In genomic region chr17:76720941-76721340, GRCh38 we compare ENCODE assay signal across 24 cellular contexts. TPM values are rescaled to one million over a fixed set of nuclear protein-coding genes. Genes with fewer than 3 reads are reported as not detected.
A peak's percentile ranks its signal among the peaks of the same experiment; 100 is the strongest.
DNase-seq lines count a peak whose midpoint lies in the region; ATAC-seq and TF ChIP-seq lines count a peak whose summit lies in the region.
"Had no signal": no experiment of that assay in that cellular context is flagged by ENCODE, and none has a peak within 500 bp of the region (broad histone marks: within the 10 kb centered on the region; RNA-seq: fewer than 3 reads in every experiment).

No MANE protein-coding gene starts in this region.

- CTCF ChIA-PET in CD4-positive, alpha-beta memory T cell (lab: Charles Lee; ENCODE audit: partially characterized antibody) = no interaction called here

- peaks cover 80% of the 10 kb centered on the region for H3K36me3 ChIP-seq in CD4-positive, alpha-beta memory T cell (ENCODE audit: insufficient read depth, low read length)
- peaks cover 74% of the 10 kb centered on the region for H3K36me3 ChIP-seq in brain microvascular endothelial cell (replicated peaks)

- in situ Hi-C loops in brain microvascular endothelial cell (cut with HindIII; ENCODE audit: low pct_ligation_motif_present, low sequenced_read_pairs) = no loop called here

- H3K9me3 ChIP-seq in CD4-positive, alpha-beta memory T cell (ENCODE audit: control insufficient read depth in 1 of 2, low read length in 2 of 2) = no peaks in the 10 kb centered on the region
- H3K9me3 ChIP-seq: thyroid gland had no signal

- POLR2A ChIA-PET in activated naive CD8-positive, alpha-beta T cell treated with anti-CD3 and anti-CD28 coated beads, Interleukin-2, amount 10 ng/mL, durations not matched to agents 7 days and 5 days (lab: Charles Lee) = no interaction called here
- POLR2A ChIA-PET in CD4-positive, alpha-beta memory T cell (lab: Charles Lee; ENCODE audit: partially characterized antibody) = interaction anchor here (9.5 kb wide), 1 partner anchor 17 kb away, joined by 283 read pairs; the partner anchor contains the start of genes MFSD11 and SRSF2

- H3K4me1 ChIP-seq in CD4-positive, alpha-beta memory T cell (ENCODE audit: insufficient read depth, low read length) = peaks cover 50% of the 10 kb centered on the region

- no peak for DNase-seq in activated naive CD8-positive, alpha-beta T cell treated with anti-CD3 and anti-CD28 coated beads, Interleukin-2, amount 10 ng/mL, durations not matched to agents 7 days and 5 days
- DNase-seq in activated naive CD8-positive, alpha-beta T cell treated with anti-CD3 and anti-CD28 coated beads for 36 hours = no peak
- no peak for DNase-seq in CD4-positive, alpha-beta memory T cell
- DNase-seq in immature natural killer cell = no peak
- no peak for DNase-seq in stimulated activated effector memory CD8-positive, alpha-beta T cell treated with anti-CD3 and anti-CD28 coated beads, Interleukin-12 subunit alpha, Interleukin-12 subunit beta, amount 100 ng/mL, for 72 hours (ENCODE audit: low spot score in 2 of 2)
- DNase-seq in brain microvascular endothelial cell = no peak
- DNase-seq: activated CD4-positive, alpha-beta T cell treated with anti-CD3 and anti-CD28 coated beads, Interleukin-2, amount 50 U/mL, for 4 hours; amniotic stem cell; DMS79; GDM1; KG1; midbrain; natural killer cell; NCI-H1417 treated with DMSO at 0.1 percent for 48 hours; NCI-H446; stimulated activated CD4-positive, alpha-beta T cell treated with anti-CD3 and anti-CD28 coated beads, Interleukin-4, amount 100 ng/mL, for 4 hours; stimulated activated naive B cell treated with anti-CD40 and anti-IgM and Interleukin-4, amounts not matched to agents 10 μg/mL and 1 μg/mL and 100 μg/mL, for 72 hours; thyroid gland had no signal

- peak overlapping the region; percentile 7 for H3K27ac Mint-ChIP-seq in activated naive CD8-positive, alpha-beta T cell treated with anti-CD3 and anti-CD28 coated beads, Interleukin-2, amount 10 ng/mL, durations not matched to agents 7 days and 5 days
- H3K27ac Mint-ChIP-seq in activated naive CD8-positive, alpha-beta T cell treated with anti-CD3 and anti-CD28 coated beads for 36 hours = no peak overlapping the region
- H3K27ac Mint-ChIP-seq in CD4-positive, alpha-beta memory T cell = peak overlapping the region in 5 of 7 donors; percentile 13 to 74 (median 55)
- peak overlapping the region in 4 of 6 donors; percentile 22 to 98 (median 68) for H3K27ac Mint-ChIP-seq in immature natural killer cell
- H3K27ac Mint-ChIP-seq in stimulated activated effector memory CD8-positive, alpha-beta T cell treated with anti-CD3 and anti-CD28 coated beads, Interleukin-12 subunit alpha, Interleukin-12 subunit beta, amount 100 ng/mL, for 72 hours = peak overlapping the region; percentile 76
- H3K27ac Mint-ChIP-seq: B cell; stimulated activated naive B cell treated with anti-CD40 and anti-IgM and Interleukin-4, amounts not matched to agents 10 μg/mL and 1 μg/mL and 100 μg/mL, for 72 hours had no signal

- no peaks in the 10 kb centered on the region for H3K27me3 Mint-ChIP-seq in activated naive CD8-positive, alpha-beta T cell treated with anti-CD3 and anti-CD28 coated beads, Interleukin-2, amount 10 ng/mL, durations not matched to agents 7 days and 5 days
- H3K27me3 Mint-ChIP-seq in activated naive CD8-positive, alpha-beta T cell treated with anti-CD3 and anti-CD28 coated beads for 36 hours = no peaks in the 10 kb centered on the region
- H3K27me3 Mint-ChIP-seq in CD4-positive, alpha-beta memory T cell = no peaks in the 10 kb centered on the region
- H3K27me3 Mint-ChIP-seq in immature natural killer cell (ENCODE audit: low read depth in 3 of 3) = peaks cover 15 to 31% (median 20%) of the 10 kb centered on the region in 3 donors
- H3K27me3 Mint-ChIP-seq: B cell; stimulated activated naive B cell treated with anti-CD40 and anti-IgM and Interleukin-4, amounts not matched to agents 10 μg/mL and 1 μg/mL and 100 μg/mL, for 72 hours had no signal

- H3K27ac ChIP-seq in CD4-positive, alpha-beta memory T cell (ENCODE audit: low read depth, low read length) = no peak overlapping the region
- no peak overlapping the region for H3K27ac ChIP-seq in brain microvascular endothelial cell
- H3K27ac ChIP-seq: parathyroid adenoma, SK-N-MC, thyroid gland had no signal

- intact Hi-C loops in CD4-positive, alpha-beta memory T cell (cut with micrococcal nuclease) = no loop called here

- no peaks in the 10 kb centered on the region for H3K9me3 Mint-ChIP-seq in activated naive CD8-positive, alpha-beta T cell treated with anti-CD3 and anti-CD28 coated beads, Interleukin-2, amount 10 ng/mL, durations not matched to agents 7 days and 5 days
- no peaks in the 10 kb centered on the region for H3K9me3 Mint-ChIP-seq in activated naive CD8-positive, alpha-beta T cell treated with anti-CD3 and anti-CD28 coated beads for 36 hours
- no peaks in the 10 kb centered on the region for H3K9me3 Mint-ChIP-seq in CD4-positive, alpha-beta memory T cell
- H3K9me3 Mint-ChIP-seq in immature natural killer cell = no peaks in the 10 kb centered on the region
- no peaks in the 10 kb centered on the region for H3K9me3 Mint-ChIP-seq in stimulated activated effector memory CD8-positive, alpha-beta T cell treated with anti-CD3 and anti-CD28 coated beads, Interleukin-12 subunit alpha, Interleukin-12 subunit beta, amount 100 ng/mL, for 72 hours
- H3K9me3 Mint-ChIP-seq: natural killer cell; stimulated activated naive B cell treated with anti-CD40 and anti-IgM and Interleukin-4, amounts not matched to agents 10 μg/mL and 1 μg/mL and 100 μg/mL, for 72 hours had no signal

- H3K4me3 ChIP-seq in CD4-positive, alpha-beta memory T cell (ENCODE audit: low read length in 2 of 2) = no peak overlapping the region
- H3K4me3 ChIP-seq in brain microvascular endothelial cell (ENCODE audit: low read depth, low read length) = no peak overlapping the region
- H3K4me3 ChIP-seq: SK-N-MC, thyroid gland had no signal

- H3K27me3 ChIP-seq in CD4-positive, alpha-beta memory T cell (ENCODE audit: insufficient read depth, low read length) = no peaks in the 10 kb centered on the region
- no peaks in the 10 kb centered on the region for H3K27me3 ChIP-seq in brain microvascular endothelial cell (replicated peaks)
- H3K27me3 ChIP-seq: thyroid gland had no signal

- no peak for TF ChIP-seq CTCF in brain microvascular endothelial cell (IDR thresholded peaks at IDR 0.05; ENCODE audit: low read depth, low read length, missing control alignments)

- H3K4me1 Mint-ChIP-seq in activated naive CD8-positive, alpha-beta T cell treated with anti-CD3 and anti-CD28 coated beads, Interleukin-2, amount 10 ng/mL, durations not matched to agents 7 days and 5 days = peaks cover 47% of the 10 kb centered on the region
- peaks cover 40% of the 10 kb centered on the region for H3K4me1 Mint-ChIP-seq in activated naive CD8-positive, alpha-beta T cell treated with anti-CD3 and anti-CD28 coated beads for 36 hours
- H3K4me1 Mint-ChIP-seq in CD4-positive, alpha-beta memory T cell = peaks cover 19 to 58% (median 39%) of the 10 kb centered on the region in 4 donors
- peaks cover 40 to 42% of the 10 kb centered on the region in 2 donors for H3K4me1 Mint-ChIP-seq in immature natural killer cell
- peaks cover 37% of the 10 kb centered on the region for H3K4me1 Mint-ChIP-seq in stimulated activated effector memory CD8-positive, alpha-beta T cell treated with anti-CD3 and anti-CD28 coated beads, Interleukin-12 subunit alpha, Interleukin-12 subunit beta, amount 100 ng/mL, for 72 hours

- H3K36me3 Mint-ChIP-seq in activated naive CD8-positive, alpha-beta T cell treated with anti-CD3 and anti-CD28 coated beads, Interleukin-2, amount 10 ng/mL, durations not matched to agents 7 days and 5 days = peaks cover 48% of the 10 kb centered on the region
- H3K36me3 Mint-ChIP-seq in activated naive CD8-positive, alpha-beta T cell treated with anti-CD3 and anti-CD28 coated beads for 36 hours = peaks cover 65% of the 10 kb centered on the region
- H3K36me3 Mint-ChIP-seq in CD4-positive, alpha-beta memory T cell = peaks cover 54 to 78% of the 10 kb centered on the region in 2 donors
- peaks cover 23 to 60% (median 42%) of the 10 kb centered on the region in 3 donors for H3K36me3 Mint-ChIP-seq in immature natural killer cell
- peaks cover 100% of the 10 kb centered on the region for H3K36me3 Mint-ChIP-seq in stimulated activated effector memory CD8-positive, alpha-beta T cell treated with anti-CD3 and anti-CD28 coated beads, Interleukin-12 subunit alpha, Interleukin-12 subunit beta, amount 100 ng/mL, for 72 hours

- ATAC-seq in activated naive CD8-positive, alpha-beta T cell treated with anti-CD3 and anti-CD28 coated beads, Interleukin-2, amount 10 ng/mL, durations not matched to agents 7 days and 5 days (ENCODE audit: low read depth) = no peak
- no peak for ATAC-seq in stimulated activated effector memory CD8-positive, alpha-beta T cell treated with anti-CD3 and anti-CD28 coated beads, Interleukin-12 subunit alpha, Interleukin-12 subunit beta, amount 100 ng/mL, for 72 hours
- no peak for ATAC-seq in HG03342 (IDR thresholded peaks at IDR 0.05; ENCODE audit: unreplicated experiment)
- ATAC-seq in GM21717 (IDR thresholded peaks at IDR 0.05; ENCODE audit: unreplicated experiment) = no peak
- ATAC-seq: natural killer cell; sciatic nerve; stimulated activated naive B cell treated with anti-CD40 and anti-IgM and Interleukin-4, amounts not matched to agents 10 μg/mL and 1 μg/mL and 100 μg/mL, for 72 hours had no signal

- no peak overlapping the region for H3K4me3 Mint-ChIP-seq in activated naive CD8-positive, alpha-beta T cell treated with anti-CD3 and anti-CD28 coated beads, Interleukin-2, amount 10 ng/mL, durations not matched to agents 7 days and 5 days
- H3K4me3 Mint-ChIP-seq in activated naive CD8-positive, alpha-beta T cell treated with anti-CD3 and anti-CD28 coated beads for 36 hours = no peak overlapping the region
- H3K4me3 Mint-ChIP-seq in CD4-positive, alpha-beta memory T cell = no peak overlapping the region
- H3K4me3 Mint-ChIP-seq in immature natural killer cell = no peak overlapping the region
- no peak overlapping the region for H3K4me3 Mint-ChIP-seq in stimulated activated effector memory CD8-positive, alpha-beta T cell treated with anti-CD3 and anti-CD28 coated beads, Interleukin-12 subunit alpha, Interleukin-12 subunit beta, amount 100 ng/mL, for 72 hours
- H3K4me3 Mint-ChIP-seq: B cell; stimulated activated naive B cell treated with anti-CD40 and anti-IgM and Interleukin-4, amounts not matched to agents 10 μg/mL and 1 μg/mL and 100 μg/mL, for 72 hours had no signal

RNA-seq across cellular contexts. Expression of gene JMJD6, which starts 5.5 kb away (rescaled TPM):
- 10 to 100 TPM; 55.0 to 58.9 TPM for total RNA-seq in activated naive CD8-positive, alpha-beta T cell treated with anti-CD3 and anti-CD28 coated beads, Interleukin-2, amount 10 ng/mL, durations not matched to agents 7 days and 5 days
- total RNA-seq in activated naive CD8-positive, alpha-beta T cell treated with anti-CD3 and anti-CD28 coated beads for 36 hours = 10 to 100 TPM; 54.6 to 55.8 TPM
- total RNA-seq in CD4-positive, alpha-beta memory T cell = 10 to 100 TPM; 59.4 to 62.1 TPM
- 10 to 100 TPM; 22.1 to 40.7 TPM for polyA plus RNA-seq in CD4-positive, alpha-beta memory T cell
- polyA plus RNA-seq in immature natural killer cell = 10 to 100 TPM; 20.3 to 38.5 (median 27.2) TPM

RNA-seq across cellular contexts. Expression of gene METTL23, which starts 5.7 kb away (rescaled TPM):
- 10 to 100 TPM; 51.1 to 54.1 TPM for total RNA-seq in activated naive CD8-positive, alpha-beta T cell treated with anti-CD3 and anti-CD28 coated beads, Interleukin-2, amount 10 ng/mL, durations not matched to agents 7 days and 5 days
- total RNA-seq in activated naive CD8-positive, alpha-beta T cell treated with anti-CD3 and anti-CD28 coated beads for 36 hours = 10 to 100 TPM; 30.0 to 30.6 TPM
- 10 to 100 TPM; 75.5 to 81.4 TPM for total RNA-seq in CD4-positive, alpha-beta memory T cell
- 100 to 1,000 TPM; 134 to 156 TPM for polyA plus RNA-seq in CD4-positive, alpha-beta memory T cell
- polyA plus RNA-seq in immature natural killer cell = 100 to 1,000 TPM in 2 of 3 donors, 10 to 100 TPM in 1; 91.6 to 166 (median 133) TPM

RNA-seq across cellular contexts. Expression of gene MXRA7, which starts 10.2 kb away (rescaled TPM):
- 10 to 100 TPM; 34.4 to 37.2 TPM for total RNA-seq in activated naive CD8-positive, alpha-beta T cell treated with anti-CD3 and anti-CD28 coated beads, Interleukin-2, amount 10 ng/mL, durations not matched to agents 7 days and 5 days
- total RNA-seq in activated naive CD8-positive, alpha-beta T cell treated with anti-CD3 and anti-CD28 coated beads for 36 hours = 10 to 100 TPM; 13.7 to 14.8 TPM
- total RNA-seq in CD4-positive, alpha-beta memory T cell = 1 to 10 TPM; 6.3 to 9.2 TPM
- 10 to 100 TPM in 1 of 2 donors, 1 to 10 TPM in 1; 5.3 to 15.0 TPM for polyA plus RNA-seq in CD4-positive, alpha-beta memory T cell
- 10 to 100 TPM; 23.6 to 60.6 (median 56.7) TPM for polyA plus RNA-seq in immature natural killer cell

RNA-seq across cellular contexts. Expression of gene SRSF2, which starts 16.2 kb away (rescaled TPM):
- 100 to 1,000 TPM; 376 to 384 TPM for total RNA-seq in activated naive CD8-positive, alpha-beta T cell treated with anti-CD3 and anti-CD28 coated beads, Interleukin-2, amount 10 ng/mL, durations not matched to agents 7 days and 5 days
- total RNA-seq in activated naive CD8-positive, alpha-beta T cell treated with anti-CD3 and anti-CD28 coated beads for 36 hours = 100 to 1,000 TPM; 549 to 571 TPM
- total RNA-seq in CD4-positive, alpha-beta memory T cell = 100 to 1,000 TPM; 327 to 330 TPM
- 100 to 1,000 TPM in 1 of 2 donors, 10 to 100 TPM in 1; 67.6 to 111 TPM for polyA plus RNA-seq in CD4-positive, alpha-beta memory T cell
- polyA plus RNA-seq in immature natural killer cell = 100 to 1,000 TPM in 2 of 3 donors, 10 to 100 TPM in 1; 100.0 to 134 (median 125) TPM

RNA-seq across cellular contexts. Expression of gene MFSD11, which starts 17.0 kb away (rescaled TPM):
- total RNA-seq in activated naive CD8-positive, alpha-beta T cell treated with anti-CD3 and anti-CD28 coated beads, Interleukin-2, amount 10 ng/mL, durations not matched to agents 7 days and 5 days = 10 to 100 TPM; 28.5 to 29.1 TPM
- 10 to 100 TPM; 14.4 to 16.0 TPM for total RNA-seq in activated naive CD8-positive, alpha-beta T cell treated with anti-CD3 and anti-CD28 coated beads for 36 hours
- 10 to 100 TPM; 32.7 to 37.8 TPM for total RNA-seq in CD4-positive, alpha-beta memory T cell
- 10 to 100 TPM; 23.1 to 34.7 TPM for polyA plus RNA-seq in CD4-positive, alpha-beta memory T cell
- polyA plus RNA-seq in immature natural killer cell = 10 to 100 TPM; 25.2 to 48.0 (median 36.0) TPM
